ENCODE assay signal across 24 cellular contexts in genomic region chr4:145308598-145308997, GRCh38.
DNase-seq lines count a peak whose midpoint lies in the region; ATAC-seq and TF ChIP-seq lines count a peak whose summit lies in the region.
"Had no signal": no experiment of that assay in that cellular context is flagged by ENCODE, and none has a peak within 500 bp of the region (broad histone marks: within the 10 kb centered on the region; RNA-seq: fewer than 3 reads in every experiment).

No MANE protein-coding gene starts in this region.

- DNase-seq in activated CD8-positive, alpha-beta T cell treated with anti-CD3 and anti-CD28 coated beads for 36 hours = peak; percentile 36
- DNase-seq in activated CD8-positive, alpha-beta T cell treated with anti-CD3 and anti-CD28 coated beads, Interleukin-2, amount 10 ng/mL, durations not matched to agents 7 days and 5 days = no peak
- peak; percentile 37 for DNase-seq in choroid plexus epithelial cell (ENCODE audit: low read depth)
- DNase-seq in stimulated activated naive CD8-positive, alpha-beta T cell treated with anti-CD3 and anti-CD28 coated beads, Interleukin-15, Interleukin-2, amounts not matched to agents 100 U/mL and 50 U/mL, for 24 hours = peak; percentile 13
- DNase-seq in activated gamma-delta T cell treated with Interleukin-2 at 50 U/mL for 16 hours = no peak
- no peak for DNase-seq in ACHN
- DNase-seq: COR-L47, dermis blood vessel endothelial cell, DND-41, GOT3, lower lobe of right lung, NCI-H1048, NCI-H1694 treated with DMSO at 0.1 percent for 48 hours, NCI-H526 treated with DMSO at 0.1 percent for 48 hours, upper lobe of right lung had no signal

- H3K36me3 Mint-ChIP-seq in activated CD8-positive, alpha-beta T cell treated with anti-CD3 and anti-CD28 coated beads for 36 hours (ENCODE audit: low read depth) = no peaks in the 10 kb centered on the region
- no peaks in the 10 kb centered on the region for H3K36me3 Mint-ChIP-seq in activated CD8-positive, alpha-beta T cell treated with anti-CD3 and anti-CD28 coated beads, Interleukin-2, amount 10 ng/mL, durations not matched to agents 7 days and 5 days (ENCODE audit: low read depth)
- H3K36me3 Mint-ChIP-seq: activated naive CD8-positive, alpha-beta T cell had no signal

- H3K27me3 Mint-ChIP-seq in activated CD8-positive, alpha-beta T cell treated with anti-CD3 and anti-CD28 coated beads for 36 hours = peaks cover 5% of the 10 kb centered on the region
- no peaks in the 10 kb centered on the region for H3K27me3 Mint-ChIP-seq in activated CD8-positive, alpha-beta T cell treated with anti-CD3 and anti-CD28 coated beads, Interleukin-2, amount 10 ng/mL, durations not matched to agents 7 days and 5 days (ENCODE audit: low read depth)
- H3K27me3 Mint-ChIP-seq: activated naive CD8-positive, alpha-beta T cell; progenitor cell of endocrine pancreas had no signal

- in situ Hi-C loops in ACHN (cut with HindIII; ENCODE audit: low pct_ligation_motif_present, low pct_unique_long_range_greater_than_20kb, low sequenced_read_pairs) = no loop called here

- H3K4me1 Mint-ChIP-seq in activated CD8-positive, alpha-beta T cell treated with anti-CD3 and anti-CD28 coated beads for 36 hours (ENCODE audit: low read depth) = peaks cover 36% of the 10 kb centered on the region
- peaks cover 12% of the 10 kb centered on the region for H3K4me1 Mint-ChIP-seq in activated CD8-positive, alpha-beta T cell treated with anti-CD3 and anti-CD28 coated beads, Interleukin-2, amount 10 ng/mL, durations not matched to agents 7 days and 5 days (ENCODE audit: low read depth)
- H3K4me1 Mint-ChIP-seq: B cell had no signal

- CTCF ChIA-PET in activated CD8-positive, alpha-beta T cell treated with anti-CD3 and anti-CD28 coated beads for 36 hours (lab: Charles Lee) = interaction anchor here (0.9 to 1.1 kb wide), 2 partner anchors 74 to 249 kb away, joined by 3 read pairs; no protein-coding TSS in a partner anchor
- CTCF ChIA-PET in activated CD8-positive, alpha-beta T cell treated with anti-CD3 and anti-CD28 coated beads, Interleukin-2, amount 10 ng/mL, durations not matched to agents 7 days and 5 days (lab: Charles Lee) = no interaction called here

- peak overlapping the region; percentile 80 for H3K27ac Mint-ChIP-seq in activated CD8-positive, alpha-beta T cell treated with anti-CD3 and anti-CD28 coated beads for 36 hours
- H3K27ac Mint-ChIP-seq in activated CD8-positive, alpha-beta T cell treated with anti-CD3 and anti-CD28 coated beads, Interleukin-2, amount 10 ng/mL, durations not matched to agents 7 days and 5 days = no peak overlapping the region
- H3K27ac Mint-ChIP-seq: activated T-helper 1 cell treated with anti-CD3 and anti-CD28 coated beads, Interleukin-12 subunit alpha, Interleukin-12 subunit beta, Interleukin-2, Interleukin-4 antibody, amounts not matched to agents 30 ng/mL and 10 ng/mL and 1 ng/mL, durations not matched to agents 14 hours and 24 hours and 36 hours; B cell; progenitor cell of endocrine pancreas; T-helper 1 cell treated with Interleukin-12 subunit alpha and Interleukin-12 subunit beta and Interleukin-4 antibody, amounts not matched to agents 30 μg/mL and 1 μg/mL, for 36 hours had no signal

- POLR2A ChIA-PET in activated CD8-positive, alpha-beta T cell treated with anti-CD3 and anti-CD28 coated beads for 36 hours (lab: Charles Lee) = no interaction called here
- POLR2A ChIA-PET in activated CD8-positive, alpha-beta T cell treated with anti-CD3 and anti-CD28 coated beads, Interleukin-2, amount 10 ng/mL, durations not matched to agents 7 days and 5 days (lab: Charles Lee) = no interaction called here

- H3K9me3 Mint-ChIP-seq in activated CD8-positive, alpha-beta T cell treated with anti-CD3 and anti-CD28 coated beads for 36 hours = no peaks in the 10 kb centered on the region
- no peaks in the 10 kb centered on the region for H3K9me3 Mint-ChIP-seq in activated CD8-positive, alpha-beta T cell treated with anti-CD3 and anti-CD28 coated beads, Interleukin-2, amount 10 ng/mL, durations not matched to agents 7 days and 5 days (ENCODE audit: insufficient read depth)
- H3K9me3 Mint-ChIP-seq: activated T-helper 1 cell treated with anti-CD3 and anti-CD28 coated beads, Interleukin-12 subunit alpha, Interleukin-12 subunit beta, Interleukin-2, Interleukin-4 antibody, amounts not matched to agents 30 ng/mL and 10 ng/mL and 1 ng/mL, durations not matched to agents 14 hours and 24 hours and 36 hours; T-helper 1 cell treated with Interleukin-12 subunit alpha and Interleukin-12 subunit beta and Interleukin-4 antibody, amounts not matched to agents 30 μg/mL and 1 μg/mL, for 36 hours had no signal

- no peak for TF ChIP-seq CTCF in activated CD8-positive, alpha-beta T cell treated with anti-CD3 and anti-CD28 coated beads for 36 hours (IDR thresholded peaks at IDR 0.05)
- TF ChIP-seq CTCF in choroid plexus epithelial cell (conservative IDR thresholded peaks at IDR 0.05; ENCODE audit: low read depth, low read length) = no peak

- peak; percentile 69 for ATAC-seq in activated CD8-positive, alpha-beta T cell treated with anti-CD3 and anti-CD28 coated beads for 36 hours
- no peak for ATAC-seq in activated CD8-positive, alpha-beta T cell treated with anti-CD3 and anti-CD28 coated beads, Interleukin-2, amount 10 ng/mL, durations not matched to agents 7 days and 5 days
- ATAC-seq in HG02610 (IDR thresholded peaks at IDR 0.05; ENCODE audit: unreplicated experiment) (peak; percentile 76), HG03432 (IDR thresholded peaks at IDR 0.05; ENCODE audit: unreplicated experiment) (no peak)
- peak; percentile 70 for ATAC-seq in stimulated activated naive CD8-positive, alpha-beta T cell treated with anti-CD3 and anti-CD28 coated beads, Interleukin-15, Interleukin-2, amounts not matched to agents 100 U/mL and 50 U/mL, for 24 hours
- ATAC-seq: HepG2, lower lobe of right lung, sciatic nerve, upper lobe of right lung had no signal

- H3K4me3 Mint-ChIP-seq in activated CD8-positive, alpha-beta T cell treated with anti-CD3 and anti-CD28 coated beads for 36 hours = no peak overlapping the region
- H3K4me3 Mint-ChIP-seq in activated CD8-positive, alpha-beta T cell treated with anti-CD3 and anti-CD28 coated beads, Interleukin-2, amount 10 ng/mL, durations not matched to agents 7 days and 5 days = no peak overlapping the region
- H3K4me3 Mint-ChIP-seq: activated T-helper 1 cell treated with anti-CD3 and anti-CD28 coated beads, Interleukin-12 subunit alpha, Interleukin-12 subunit beta, Interleukin-2, Interleukin-4 antibody, amounts not matched to agents 30 ng/mL and 10 ng/mL and 1 ng/mL, durations not matched to agents 14 hours and 24 hours and 36 hours; B cell; T-helper 1 cell treated with Interleukin-12 subunit alpha and Interleukin-12 subunit beta and Interleukin-4 antibody, amounts not matched to agents 30 μg/mL and 1 μg/mL, for 36 hours had no signal

- intact Hi-C loops in activated CD8-positive, alpha-beta T cell treated with anti-CD3 and anti-CD28 coated beads for 36 hours (cut with micrococcal nuclease) = loop anchor here (10.0 kb wide), 1 partner anchor 176 kb away; the partner anchor contains the start of gene SMAD1

- H3K4me3 ChIP-seq in choroid plexus epithelial cell (ENCODE audit: low read depth, low read length) = no peak overlapping the region
- H3K4me3 ChIP-seq: lower lobe of right lung, upper lobe of right lung had no signal

Comparison
In these comparisons a context has a peak if more than half of its experiments do, and no peak if none do; other contexts are left out.
1. ATAC-seq: peak in activated CD8-positive, alpha-beta T cell treated with anti-CD3 and anti-CD28 coated beads for 36 hours (single experiment), HG02610 (single experiment) and stimulated activated naive CD8-positive, alpha-beta T cell treated with anti-CD3 and anti-CD28 coated beads, Interleukin-15, Interleukin-2, amounts not matched to agents 100 U/mL and 50 U/mL, for 24 hours (single experiment); none in activated CD8-positive, alpha-beta T cell treated with anti-CD3 and anti-CD28 coated beads, Interleukin-2, amount 10 ng/mL, durations not matched to agents 7 days and 5 days (single experiment) and HG03432 (single experiment).
2. DNase-seq: peak in activated CD8-positive, alpha-beta T cell treated with anti-CD3 and anti-CD28 coated beads for 36 hours (single experiment), choroid plexus epithelial cell (single experiment) and stimulated activated naive CD8-positive, alpha-beta T cell treated with anti-CD3 and anti-CD28 coated beads, Interleukin-15, Interleukin-2, amounts not matched to agents 100 U/mL and 50 U/mL, for 24 hours (single experiment); none in activated CD8-positive, alpha-beta T cell treated with anti-CD3 and anti-CD28 coated beads, Interleukin-2, amount 10 ng/mL, durations not matched to agents 7 days and 5 days (single experiment), activated gamma-delta T cell treated with Interleukin-2 at 50 U/mL for 16 hours (single experiment) and ACHN (single experiment).